Comparison of ENCODE assay signal across 10 cellular contexts in the genomic region with DNA sequence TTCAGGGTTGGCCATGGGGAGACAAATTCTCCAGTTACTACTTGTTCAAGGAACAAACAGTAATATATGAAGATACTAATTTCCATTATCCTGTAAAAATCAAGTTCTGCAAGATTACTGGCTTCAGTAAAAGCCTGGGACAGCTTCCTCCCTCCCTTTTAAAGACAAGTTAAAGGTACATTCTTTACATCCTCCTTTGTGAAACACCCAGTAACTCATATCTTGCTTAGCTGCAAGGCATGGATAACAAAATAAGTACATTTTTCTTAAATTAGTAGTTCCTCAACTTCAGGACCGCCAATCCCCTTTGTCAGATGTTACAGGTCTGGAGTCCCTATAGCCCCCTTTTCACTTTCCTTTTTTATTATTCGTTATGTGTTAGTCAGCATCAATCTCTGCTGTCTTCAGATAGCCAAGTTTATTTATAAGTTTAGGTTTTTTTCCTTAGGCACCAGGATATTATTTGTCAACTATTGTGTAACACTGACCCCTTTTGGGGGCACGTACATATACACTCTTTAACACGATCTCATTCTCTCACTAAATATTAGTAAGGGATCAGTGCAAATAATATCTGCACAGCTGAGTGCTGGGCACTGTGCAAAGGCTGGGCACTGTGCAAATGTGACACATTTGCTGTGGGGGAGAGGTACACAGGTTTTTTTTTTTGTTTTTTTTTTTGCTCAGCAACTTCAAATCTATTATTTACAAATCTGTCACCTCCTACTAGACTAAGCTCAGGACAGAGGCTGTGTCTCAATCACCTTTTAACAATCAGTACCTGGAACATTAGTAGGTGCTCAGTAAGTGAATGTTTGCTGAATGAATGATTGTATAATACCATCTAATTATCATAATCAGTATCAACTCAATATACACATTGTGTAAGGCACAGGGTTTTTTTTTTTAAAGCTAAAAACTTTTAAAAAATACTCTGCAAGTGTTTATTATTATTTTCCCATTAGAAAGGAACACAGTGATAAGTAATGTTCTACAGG. TPM values are rescaled to one million over a fixed set of nuclear protein-coding genes. Genes with fewer than 3 reads are reported as not detected.
DNase-seq lines count a peak whose midpoint lies in the region; TF ChIP-seq lines count a peak whose summit lies in the region.
"Had no signal": no experiment of that assay in that cellular context is flagged by ENCODE, and none has a peak within 500 bp of the region (broad histone marks: within the 10 kb centered on the region; RNA-seq: fewer than 3 reads in every experiment).

No MANE protein-coding gene starts in this region.

- intact Hi-C loops in stomach (cut with DNase I; ENCODE audit: low total_unique reads) = no loop called here

- H3K27me3 ChIP-seq in WERI-Rb-1 (ENCODE audit: insufficient read depth, low read depth, severe bottlenecking) = no peaks in the 10 kb centered on the region
- H3K27me3 ChIP-seq in stomach = no peaks in the 10 kb centered on the region

- peaks cover 48 to 95% (median 69%) of the 10 kb centered on the region in 4 donors for H3K4me1 ChIP-seq in stomach

- H3K4me3 ChIP-seq in WERI-Rb-1 (ENCODE audit: low read depth, low read length) (no peak overlapping the region), stomach (peak overlapping the region in 1 of 4 donors; percentile 26)

- TF ChIP-seq EP300 in stomach (IDR thresholded peaks at IDR 0.05) = no peak

- TF ChIP-seq POLR2A in stomach (IDR thresholded peaks at IDR 0.05) = no peak

- H3K9me3 ChIP-seq in WERI-Rb-1 (ENCODE audit: severe bottlenecking) = no peaks in the 10 kb centered on the region
- H3K9me3 ChIP-seq in stomach = no peaks in the 10 kb centered on the region
- H3K9me3 ChIP-seq: neutrophil had no signal

- DNase-seq in HT-29 (ENCODE audit: low spot score) (peak; percentile 41), WERI-Rb-1 (no peak), inferior parietal cortex (ENCODE audit: extremely low spot score) (peak; percentile 4), stomach (no peak), midbrain (lab: John Stamatoyannopoulos, UW) (no peak), NCI-H748 (lab: John Stamatoyannopoulos, UW; ENCODE audit: unreplicated experiment) (no peak), NCI-H1436 (lab: John Stamatoyannopoulos, UW) (no peak), NCI-H2107 (lab: John Stamatoyannopoulos, UW) (no peak)
- DNase-seq: GF-D8 had no signal

- peak overlapping the region; percentile 37 for H3K27ac ChIP-seq in WERI-Rb-1
- peak overlapping the region in 4 of 5 donors; percentile 62 to 98 (median 76) for H3K27ac ChIP-seq in stomach
- H3K27ac ChIP-seq: neutrophil had no signal

- peaks cover 21% of the 10 kb centered on the region for H3K36me3 ChIP-seq in WERI-Rb-1
- H3K36me3 ChIP-seq in stomach = peaks cover 28 to 38% (median 31%) of the 10 kb centered on the region in 4 donors
- H3K36me3 ChIP-seq: neutrophil had no signal

- WGBS in stomach, 5 donors = 26 to 36% (median 30%) methylated on average over 4 of the region's 4 CpGs

- TF ChIP-seq CTCF in WERI-Rb-1 (IDR thresholded peaks at IDR 0.05; ENCODE audit: low read depth, low read length) (no peak), stomach (IDR thresholded peaks at IDR 0.05) (no peak)

RNA-seq across cellular contexts. Expression of gene ERRFI1, which starts 9.6 kb away (rescaled TPM):
- total RNA-seq in HT-29 (2014; rRNA removed; shearing (Covaris generic)) = 76.1 and 76.5 TPM in 2 replicates
- 100 to 1,000 TPM in 3 of 5 donors, 10 to 100 TPM in 1, 1 to 10 TPM in 1; 3.5 to 201 (median 134) TPM for total RNA-seq in stomach
- polyA plus RNA-seq in stomach = 10 to 100 TPM; 31.4 to 47.7 (median 41.4) TPM

RNA-seq across cellular contexts. Expression of gene PARK7, which starts 55.0 kb away (rescaled TPM):
- 189 and 198 TPM in 2 replicates for total RNA-seq in HT-29 (2014; rRNA removed; shearing (Covaris generic))
- total RNA-seq in stomach = 100 to 1,000 TPM in 2 of 5 donors, 10 to 100 TPM in 3; 41.4 to 149 (median 98.1) TPM
- 100 to 1,000 TPM; 281 to 350 (median 311) TPM for polyA plus RNA-seq in stomach

Comparison
In these comparisons a context has a peak if more than half of its experiments do, and no peak if none do; other contexts are left out.
1. DNase-seq: peak in HT-29 (single experiment) and inferior parietal cortex (single experiment); none in WERI-Rb-1 (single experiment), stomach (single experiment), midbrain (single experiment), NCI-H748 (single experiment), NCI-H1436 (single experiment) and NCI-H2107 (single experiment).